1 cellular context compared by ENCODE assay signal in the genomic region with DNA sequence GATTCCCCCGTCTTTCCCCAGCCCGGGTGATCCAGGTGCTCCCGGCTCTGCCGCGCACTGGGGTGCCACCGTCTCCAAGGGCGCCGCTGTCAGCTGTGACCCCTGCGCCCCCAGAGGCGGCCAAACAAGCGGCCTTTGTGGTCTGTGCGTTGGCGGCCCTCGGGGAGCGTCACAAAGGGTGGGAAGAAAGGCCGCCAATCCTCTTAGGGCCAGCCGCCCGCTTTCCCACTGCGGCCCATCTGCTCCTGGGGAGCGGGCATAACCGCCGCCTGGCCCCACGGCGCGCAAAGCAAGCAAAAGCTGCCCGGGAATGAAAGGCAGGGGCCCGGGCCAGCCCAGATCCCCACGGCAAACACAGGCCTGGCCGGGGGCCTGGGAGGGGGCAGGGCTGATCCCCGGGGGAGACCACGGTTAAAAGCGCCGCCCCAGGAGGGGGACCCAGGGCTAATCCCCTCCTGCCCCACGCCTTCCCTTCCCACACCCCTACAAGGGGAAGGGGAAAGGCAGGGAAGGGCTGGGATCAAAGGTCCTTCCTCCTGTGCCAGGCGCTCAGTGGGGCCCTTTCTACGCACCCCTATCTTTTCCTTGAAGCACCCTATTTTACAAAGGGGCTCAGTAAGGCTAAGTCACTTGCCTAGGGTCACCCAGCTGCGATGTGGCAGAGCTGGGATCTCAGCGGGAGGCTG.
TF ChIP-seq lines count a peak whose summit lies in the region.

No MANE protein-coding gene starts in this region.

TF ChIP-seq in GM23338, 12 proteins besides CTCF, POLR2A, EP300 and RAD21 (continued from another document):
- TF ChIP-seq REST (IDR thresholded peaks at IDR 0.05; ENCODE audit: unreplicated experiment) (no peak), CREB1 (CRISPR knock-in tag; IDR thresholded peaks at IDR 0.05; ENCODE audit: low read depth) (no peak)
